ENCODE assay signal across 10 cellular contexts in genomic region chr11:47394050-47394321, GRCh38. TPM values are rescaled to one million over a fixed set of nuclear protein-coding genes. Genes with fewer than 3 reads are reported as not detected.
DNase-seq lines count a peak whose midpoint lies in the region; ATAC-seq, FAIRE-seq and TF ChIP-seq lines count a peak whose summit lies in the region.
"Had no signal": no experiment of that assay in that cellular context is flagged by ENCODE, and none has a peak within 500 bp of the region (broad histone marks: within the 10 kb centered on the region; RNA-seq: fewer than 3 reads in every experiment).

No MANE protein-coding gene starts in this region.

- no peaks in the 10 kb centered on the region for H3K9me1 ChIP-seq in endothelial cell of umbilical vein (replicated peaks; ENCODE audit: control insufficient read depth, extremely low read depth, insufficient read depth, low read length)

- CTCF ChIA-PET in endothelial cell of umbilical vein (lab: Charles Lee): interaction anchor here (1.2 to 5.5 kb wide), 3 partner anchors 15 to 39 kb away, joined by 3 to 76 read pairs (median 4); partner anchors contain the start of gene SLC39A13

- POLR2A ChIA-PET in endothelial cell of umbilical vein (lab: Charles Lee): no interaction called here

- no peak for TF ChIP-seq CTCF in endothelial cell of umbilical vein (IDR thresholded peaks at IDR 0.05; ENCODE audit: extremely low read depth in 1 of 2, insufficient read depth in 1 of 2, low read depth in 1 of 2, low read length in 2 of 2)
- TF ChIP-seq CTCF in nephron progenitor cell (IDR thresholded peaks at IDR 0.05): no peak

- dilution Hi-C loops in endothelial cell of umbilical vein (cut with MboI; ENCODE audit: extremely low pct_ligation_motif_present, low sequenced_read_pairs): no loop called here

- ATAC-seq in HG03521 (IDR thresholded peaks at IDR 0.05; ENCODE audit: unreplicated experiment): no peak

- no peak overlapping the region for H3K4me3 Mint-ChIP-seq in nephron progenitor cell

- FAIRE-seq in endothelial cell of umbilical vein (lab: Jason Lieb, UNC): peak; percentile 66

- peaks cover 91 to 100% (median 97%) of the 10 kb centered on the region in 10 experiments for H3K4me1 ChIP-seq in BLaER1 treated with 17β-estradiol and CSF1 and Interleukin-3, amounts not matched to agents 10 nM and 100 nM
- peaks cover 29% of the 10 kb centered on the region for H3K4me1 ChIP-seq in NT2/D1 (ENCODE audit: insufficient read depth, insufficient read length)
- H3K4me1 ChIP-seq in endothelial cell of umbilical vein (ENCODE audit: control insufficient read depth, extremely low read depth, insufficient read depth, low read length): peaks cover 21% of the 10 kb centered on the region

- no peaks in the 10 kb centered on the region for H3K9me3 ChIP-seq in BLaER1 treated with 17β-estradiol and CSF1 and Interleukin-3, amounts not matched to agents 10 nM and 100 nM (replicated peaks in 1 of 11)
- H3K9me3 ChIP-seq in NT2/D1 (ENCODE audit: insufficient read depth, low read length): no peaks in the 10 kb centered on the region
- H3K9me3 ChIP-seq in endothelial cell of umbilical vein (replicated peaks; ENCODE audit: control insufficient read depth, insufficient read depth, low read length): no peaks in the 10 kb centered on the region

- H3K27me3 Mint-ChIP-seq in nephron progenitor cell (ENCODE audit: low read depth, poor library complexity): peaks cover 3% of the 10 kb centered on the region

- H3K9me3 Mint-ChIP-seq in nephron progenitor cell: no peaks in the 10 kb centered on the region

- H3K4me2 ChIP-seq in BLaER1 treated with 17β-estradiol and CSF1 and Interleukin-3, amounts not matched to agents 10 nM and 100 nM: peak overlapping the region; percentile 86 to 99 (median 96)
- no peak overlapping the region for H3K4me2 ChIP-seq in endothelial cell of umbilical vein (ENCODE audit: insufficient read depth, low read length)

- H3K4me3 ChIP-seq in BLaER1 treated with 17β-estradiol and CSF1 and Interleukin-3, amounts not matched to agents 10 nM and 100 nM: peak overlapping the region in 9 of 10 experiments; percentile 38 to 69 (median 57); a peak in 16 of 20 replicates
- H3K4me3 ChIP-seq in NT2/D1 (ENCODE audit: insufficient read length, low read depth) (no peak overlapping the region), endothelial cell of umbilical vein (replicated peaks in 1 of 3; ENCODE audit: insufficient read depth in 1 of 3, low read depth in 1 of 3, low read length in 3 of 3) (no peak overlapping the region)

- H3K4me1 Mint-ChIP-seq in nephron progenitor cell: peaks cover 59% of the 10 kb centered on the region

- H3K79me2 ChIP-seq in endothelial cell of umbilical vein (ENCODE audit: control insufficient read depth, insufficient read depth, low read length): no peaks in the 10 kb centered on the region

- H3K27me3 ChIP-seq in BLaER1 treated with 17β-estradiol and CSF1 and Interleukin-3, amounts not matched to agents 10 nM and 100 nM: no peaks in the 10 kb centered on the region
- H3K27me3 ChIP-seq in NT2/D1 (ENCODE audit: insufficient read depth, insufficient read length) (no peaks in the 10 kb centered on the region), endothelial cell of umbilical vein (ENCODE audit: control insufficient read depth in 2 of 2, insufficient read depth in 2 of 2, low read length in 2 of 2) (no peaks in the 10 kb centered on the region)

- no peak for TF ChIP-seq POLR2A in endothelial cell of umbilical vein (IDR thresholded peaks at IDR 0.05; ENCODE audit: low read depth, low read length)

- no peaks in the 10 kb centered on the region for H4K20me1 ChIP-seq in BLaER1 treated with 17β-estradiol and CSF1 and Interleukin-3, amounts not matched to agents 10 nM and 100 nM
- no peaks in the 10 kb centered on the region for H4K20me1 ChIP-seq in endothelial cell of umbilical vein (replicated peaks; ENCODE audit: control insufficient read depth, extremely low read depth, insufficient read depth, low read length)

- peak overlapping the region; percentile 3 for H2AFZ ChIP-seq in endothelial cell of umbilical vein (ENCODE audit: low read depth, low read length)

- H3K27ac Mint-ChIP-seq in nephron progenitor cell: peak overlapping the region; percentile 69

- H3K27ac ChIP-seq in BLaER1 treated with 17β-estradiol and CSF1 and Interleukin-3, amounts not matched to agents 10 nM and 100 nM: peak overlapping the region; percentile 98 to 100 (median 100)
- peak overlapping the region; percentile 99 for H3K27ac ChIP-seq in endothelial cell of umbilical vein (ENCODE audit: insufficient read depth, low read depth, low read length)

- peak overlapping the region; percentile 97 to 100 (median 99) for H3K9ac ChIP-seq in BLaER1 treated with 17β-estradiol and CSF1 and Interleukin-3, amounts not matched to agents 10 nM and 100 nM
- peak overlapping the region; percentile 45 for H3K9ac ChIP-seq in NT2/D1 (ENCODE audit: insufficient read length, low read depth)
- peak overlapping the region; percentile 96 for H3K9ac ChIP-seq in endothelial cell of umbilical vein (replicated peaks; ENCODE audit: extremely low read depth, insufficient read depth, low read length)

- H3K36me3 Mint-ChIP-seq in nephron progenitor cell (ENCODE audit: low read depth): no peaks in the 10 kb centered on the region

- DNase-seq in NT2/D1 (ENCODE audit: low read depth, low spot score) (no peak), endothelial cell of umbilical vein (ENCODE audit: low read depth, low spot score) (no peak), nephron progenitor cell (no peak), retina (no peak), DMS114 treated with DMSO at 0.1 percent for 48 hours (lab: John Stamatoyannopoulos, UW; ENCODE audit: unreplicated experiment) (no peak)
- DNase-seq in activated T-cell treated with anti-CD3 and anti-CD28 coated beads, Interleukin-2, amount 50 U/mL, for 1 hour: no peak
- DNase-seq: COR-L47, left colon had no signal

- BruUV-seq in endothelial cell of umbilical vein (replicated peaks; lab: Mats Ljungman, UMichigan): no TSS peak

- H3K36me3 ChIP-seq in BLaER1 treated with 17β-estradiol and CSF1 and Interleukin-3, amounts not matched to agents 10 nM and 100 nM: peaks cover 0 to 5% (median 0%) of the 10 kb centered on the region in 11 experiments; a peak in 5 of 22 replicates
- no peaks in the 10 kb centered on the region for H3K36me3 ChIP-seq in NT2/D1 (ENCODE audit: insufficient read depth, insufficient read length, low read length)
- H3K36me3 ChIP-seq in endothelial cell of umbilical vein (ENCODE audit: control insufficient read depth in 2 of 2, extremely low read depth in 1 of 2, insufficient read depth in 2 of 2, low read length in 2 of 2): no peaks in the 10 kb centered on the region

- intact Hi-C loops in endothelial cell of umbilical vein (cut with micrococcal nuclease): loop anchor here (1.0 kb wide), 2 partner anchors 14 to 20 kb away; partner anchors contain the start of gene SLC39A13

RNA-seq across cellular contexts. Expression of gene SLC39A13, which starts 14.4 kb away (rescaled TPM):
- total RNA-seq in endothelial cell of umbilical vein: 86.3 and 91.9 TPM in 2 replicates
- polyA plus RNA-seq in endothelial cell of umbilical vein: 94.3 and 124 TPM in 2 replicates
- polyA plus RNA-seq in endothelial cell of umbilical vein (2011; cell fraction: cytosol; rRNA removed): 60.9 and 83.4 TPM in 2 replicates
- polyA plus RNA-seq in endothelial cell of umbilical vein (2011; cell fraction: nucleus; rRNA removed): 264 and 286 TPM in 2 replicates
- polyA plus RNA-seq in endothelial cell of umbilical vein (2012): 56.2 and 73.8 TPM in 2 replicates
- polyA minus RNA-seq in endothelial cell of umbilical vein: 37.9 and 49.8 TPM in 2 replicates
- 12.0 TPM for polyA minus RNA-seq in endothelial cell of umbilical vein (2011; cell fraction: cytosol; rRNA and poly(A)+ RNA removed)
- polyA minus RNA-seq in endothelial cell of umbilical vein (2011; cell fraction: nucleus; rRNA and poly(A)+ RNA removed): 30.5 and 39.8 TPM in 2 replicates

RNA-seq across cellular contexts. Expression of gene SPI1, which starts 15.6 kb away (rescaled TPM):
- total RNA-seq in endothelial cell of umbilical vein: not detected in 2 replicates
- polyA plus RNA-seq in endothelial cell of umbilical vein: not detected in 2 replicates
- polyA plus RNA-seq in endothelial cell of umbilical vein (2011; cell fraction: cytosol; rRNA removed): not detected in 2 replicates
- not detected in 2 replicates for polyA plus RNA-seq in endothelial cell of umbilical vein (2011; cell fraction: nucleus; rRNA removed)
- polyA plus RNA-seq in endothelial cell of umbilical vein (2012): not detected in 2 replicates
- polyA minus RNA-seq in endothelial cell of umbilical vein: 0.46 and 1.6 TPM in 2 replicates
- not detected for polyA minus RNA-seq in endothelial cell of umbilical vein (2011; cell fraction: cytosol; rRNA and poly(A)+ RNA removed)
- polyA minus RNA-seq in endothelial cell of umbilical vein (2011; cell fraction: nucleus; rRNA and poly(A)+ RNA removed): not detected in 2 replicates

RNA-seq across cellular contexts. Expression of gene PSMC3, which starts 32.3 kb away (rescaled TPM):
- total RNA-seq in endothelial cell of umbilical vein: 202 and 203 TPM in 2 replicates
- polyA plus RNA-seq in endothelial cell of umbilical vein: 153 and 179 TPM in 2 replicates
- polyA plus RNA-seq in endothelial cell of umbilical vein (2011; cell fraction: cytosol; rRNA removed): 233 and 266 TPM in 2 replicates
- 158 and 268 TPM in 2 replicates for polyA plus RNA-seq in endothelial cell of umbilical vein (2011; cell fraction: nucleus; rRNA removed)
- 223 and 224 TPM in 2 replicates for polyA plus RNA-seq in endothelial cell of umbilical vein (2012)
- polyA minus RNA-seq in endothelial cell of umbilical vein: 113 and 125 TPM in 2 replicates
- polyA minus RNA-seq in endothelial cell of umbilical vein (2011; cell fraction: cytosol; rRNA and poly(A)+ RNA removed): 169 TPM
- polyA minus RNA-seq in endothelial cell of umbilical vein (2011; cell fraction: nucleus; rRNA and poly(A)+ RNA removed): 47.0 and 56.1 TPM in 2 replicates

RNA-seq across cellular contexts. Expression of gene MYBPC3, which starts 41.5 kb away (rescaled TPM):
- total RNA-seq in endothelial cell of umbilical vein: not detected in 2 replicates
- polyA plus RNA-seq in endothelial cell of umbilical vein: not detected in 2 replicates
- not detected in 2 replicates for polyA plus RNA-seq in endothelial cell of umbilical vein (2011; cell fraction: cytosol; rRNA removed)
- polyA plus RNA-seq in endothelial cell of umbilical vein (2011; cell fraction: nucleus; rRNA removed): not detected in 2 replicates
- not detected in 2 replicates for polyA plus RNA-seq in endothelial cell of umbilical vein (2012)
- not detected in 2 replicates for polyA minus RNA-seq in endothelial cell of umbilical vein
- not detected for polyA minus RNA-seq in endothelial cell of umbilical vein (2011; cell fraction: cytosol; rRNA and poly(A)+ RNA removed)
- not detected in 2 replicates for polyA minus RNA-seq in endothelial cell of umbilical vein (2011; cell fraction: nucleus; rRNA and poly(A)+ RNA removed)
- total RNA-seq: left colon had no signal

RNA-seq across cellular contexts. Expression of gene RAPSN, which starts 55.0 kb away (rescaled TPM):
- 1.6 TPM in 2 replicates for total RNA-seq in endothelial cell of umbilical vein
- polyA plus RNA-seq in endothelial cell of umbilical vein: 0.18 and 0.27 TPM in 2 replicates
- 0.13 TPM in 1 of 2 replicates, not detected in the other for polyA plus RNA-seq in endothelial cell of umbilical vein (2011; cell fraction: cytosol; rRNA removed)
- polyA plus RNA-seq in endothelial cell of umbilical vein (2011; cell fraction: nucleus; rRNA removed): 0.95 and 1.2 TPM in 2 replicates
- not detected in 2 replicates for polyA plus RNA-seq in endothelial cell of umbilical vein (2012)
- 0.53 and 0.61 TPM in 2 replicates for polyA minus RNA-seq in endothelial cell of umbilical vein
- polyA minus RNA-seq in endothelial cell of umbilical vein (2011; cell fraction: cytosol; rRNA and poly(A)+ RNA removed): not detected
- 1.8 and 4.5 TPM in 2 replicates for polyA minus RNA-seq in endothelial cell of umbilical vein (2011; cell fraction: nucleus; rRNA and poly(A)+ RNA removed)

Comparison
In these comparisons a context has a peak if more than half of its experiments do, and no peak if none do; other contexts are left out.
1. H3K4me3 ChIP-seq: peak in BLaER1 treated with 17β-estradiol and CSF1 and Interleukin-3, amounts not matched to agents 10 nM and 100 nM (9 of 10); none in NT2/D1 (single experiment) and endothelial cell of umbilical vein (0 of 3).
2. H3K9ac ChIP-seq: peak in every context shown above with its lines; median percentile 99 in BLaER1 treated with 17β-estradiol and CSF1 and Interleukin-3, amounts not matched to agents 10 nM and 100 nM; 96 in endothelial cell of umbilical vein; 45 in NT2/D1.